In genomic region chr16:28014851-28015250, GRCh38 we compare ENCODE assay signal across 34 cellular contexts. TPM values are rescaled to one million over a fixed set of nuclear protein-coding genes. Genes with fewer than 3 reads are reported as not detected.
"Had no signal": no experiment of that assay in that cellular context is flagged by ENCODE, and none has a peak within 500 bp of the region (broad histone marks: within the 10 kb centered on the region; RNA-seq: fewer than 3 reads in every experiment).

No MANE protein-coding gene starts in this region.

- H3K4me3 ChIP-seq: adrenal gland, body of pancreas, breast epithelium had no signal

- H3K4me1 ChIP-seq: adrenal gland, body of pancreas, breast epithelium had no signal

- DNase-seq: activated B cell treated with CpG ODN at 0.5 μM for 24 hours; activated CD4-positive, alpha-beta memory T cell treated with anti-CD3 and anti-CD28 coated beads for 36 hours; activated CD4-positive, alpha-beta T cell treated with anti-CD3 and anti-CD28 coated beads for 4 hours; activated CD4-positive, alpha-beta T cell treated with anti-CD3 and anti-CD28 coated beads, Interleukin-2, amount 10 ng/mL, durations not matched to agents 24 days and 14 days; activated CD4-positive, alpha-beta T cell treated with anti-CD3 and anti-CD28 coated beads, Interleukin-2, amount 50 U/mL, for 1 hour; activated CD4-positive, alpha-beta T cell treated with anti-CD3 and anti-CD28 coated beads, Interleukin-2, amount 50 U/mL, for 4 hours; activated CD4-positive, CD25-positive, alpha-beta regulatory T cell treated with anti-CD3 and anti-CD28 coated beads, Interleukin-2, amount 50 U/mL, for 72 hours; activated CD8-positive, alpha-beta memory T cell treated with anti-CD3 and anti-CD28 coated beads, Interleukin-2, amount 50 U/mL, for 4 hours; activated CD8-positive, alpha-beta T cell treated with anti-CD3 and anti-CD28 coated beads for 36 hours; activated effector memory CD4-positive, alpha-beta T cell treated with anti-CD3 and anti-CD28 coated beads, Interleukin-2, amount 50 U/mL, for 16 hours; activated gamma-delta T cell treated with Interleukin-2 at 50 U/mL for 16 hours; activated naive CD4-positive, alpha-beta T cell; activated naive CD4-positive, alpha-beta T cell treated with anti-CD3 and anti-CD28 coated beads for 36 hours; activated naive CD4-positive, alpha-beta T cell treated with anti-CD3 and anti-CD28 coated beads, Interleukin-2, amount 50 U/mL, for 16 hours; activated naive CD8-positive, alpha-beta T cell treated with anti-CD3 and anti-CD28 coated beads for 36 hours; activated T-cell treated with anti-CD3 and anti-CD28 coated beads for 4 hours; activated T-cell treated with anti-CD3 and anti-CD28 coated beads, Interleukin-2, amount 50 U/mL, for 1 hour; activated T-cell treated with anti-CD3 and anti-CD28 coated beads, Interleukin-2, amount 50 U/mL, for 4 hours; activated T-cell treated with anti-CD3 and anti-CD28 coated beads, Interleukin-2, amount 50 U/mL, for 72 hours; adrenal gland; amniotic stem cell; aorta; body of pancreas; brain microvascular endothelial cell; central memory CD4-positive, alpha-beta T cell; cerebellar nuclear complex; T-helper 1 cell; T-helper 2 cell; T-helper 9 cell had no signal

- H3K27ac ChIP-seq: adrenal gland, body of pancreas, brain microvascular endothelial cell, breast epithelium, VCaP had no signal

- H3K27me3 ChIP-seq: adrenal gland, body of pancreas, breast epithelium had no signal

- H3K36me3 ChIP-seq: adrenal gland, brain microvascular endothelial cell, breast epithelium had no signal

- H3K9me3 ChIP-seq: adrenal gland had no signal

RNA-seq across cellular contexts. Expression of gene GSG1L, which starts 48.7 kb away (rescaled TPM):
- total RNA-seq: activated B cell treated with CpG ODN at 0.5 μM for 24 hours; activated CD4-positive, alpha-beta T cell treated with anti-CD3 and anti-CD28 coated beads, Interleukin-2, amount 10 ng/mL, durations not matched to agents 24 days and 14 days; activated CD8-positive, alpha-beta memory T cell treated with anti-CD3 and anti-CD28 coated beads for 36 hours; activated CD8-positive, alpha-beta T cell treated with anti-CD3 and anti-CD28 coated beads for 36 hours; activated naive CD4-positive, alpha-beta T cell treated with anti-CD3 and anti-CD28 coated beads for 36 hours; activated naive CD8-positive, alpha-beta T cell treated with anti-CD3 and anti-CD28 coated beads for 36 hours; activated T-cell treated with anti-CD3 and anti-CD28 coated beads, Interleukin-2, amount 50 U/mL, for 4 hours; activated T-cell treated with anti-CD3 and anti-CD28 coated beads, Interleukin-2, amount 50 U/mL, for 72 hours; activated T-helper 1 cell treated with anti-CD3 and anti-CD28 coated beads, Interleukin-12 subunit alpha, Interleukin-12 subunit beta, Interleukin-2, Interleukin-4 antibody, amounts not matched to agents 30 ng/mL and 10 ng/mL and 1 ng/mL, durations not matched to agents 14 hours and 24 hours and 36 hours; adrenal gland; astrocyte; body of pancreas; breast epithelium had no signal
